Comparison of ENCODE assay signal across 28 cellular contexts in the genomic region with DNA sequence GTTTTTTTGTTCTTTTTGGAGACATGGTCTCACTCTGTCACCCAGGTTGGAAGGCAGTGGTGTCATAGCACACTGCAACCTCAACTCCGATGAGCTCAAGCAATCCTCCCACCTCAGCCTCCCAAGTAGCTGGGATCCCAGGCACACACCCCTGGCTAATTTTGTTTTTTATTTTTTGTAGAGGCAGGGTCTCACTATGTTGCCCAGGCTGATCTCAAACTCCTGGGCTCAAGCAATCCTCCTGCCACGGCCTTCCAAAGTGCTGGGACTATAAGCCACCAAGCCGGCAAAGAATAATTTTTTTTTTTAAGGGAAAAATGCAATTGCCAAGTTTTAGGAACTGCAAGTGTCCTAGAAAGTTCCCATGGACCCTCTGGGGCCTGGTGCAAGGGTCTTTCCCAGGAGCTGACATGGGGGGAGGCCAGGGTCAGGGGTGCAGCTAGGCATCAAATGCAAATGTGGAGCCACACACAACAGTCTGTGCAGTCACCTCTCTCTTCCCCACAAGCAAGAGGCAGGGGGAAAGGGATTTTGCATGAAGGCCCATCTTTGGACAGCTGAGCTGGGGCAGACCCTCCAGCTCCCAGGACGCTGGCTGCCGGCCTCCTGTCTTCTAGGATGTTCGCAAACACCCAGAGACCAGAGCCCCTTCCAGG. TPM values are rescaled to one million over a fixed set of nuclear protein-coding genes. Genes with fewer than 3 reads are reported as not detected.
A peak's percentile ranks its signal among the peaks of the same experiment; 100 is the strongest.
DNase-seq lines count a peak whose midpoint lies in the region; ATAC-seq and TF ChIP-seq lines count a peak whose summit lies in the region.
"Had no signal": no experiment of that assay in that cellular context is flagged by ENCODE, and none has a peak within 500 bp of the region (broad histone marks: within the 10 kb centered on the region; RNA-seq: fewer than 3 reads in every experiment).

No MANE protein-coding gene starts in this region.

- no peaks in the 10 kb centered on the region for H3K9me3 ChIP-seq in cardiac muscle cell (ENCODE audit: low read depth)
- H3K9me3 ChIP-seq: lower lobe of right lung had no signal

- intact Hi-C loops in cardiac septum (cut with DNase I): no loop called here

- ATAC-seq in HG03432 (IDR thresholded peaks at IDR 0.05; ENCODE audit: unreplicated experiment) (peak; percentile 24), GM21360 (IDR thresholded peaks at IDR 0.05; ENCODE audit: unreplicated experiment) (no peak)
- peak; percentile 17 for ATAC-seq in stimulated activated memory B cell treated with anti-CD40 and anti-IgM and Interleukin-4, amounts not matched to agents 10 μg/mL and 1 μg/mL and 100 μg/mL, for 72 hours
- ATAC-seq: activated CD8-positive, alpha-beta memory T cell treated with anti-CD3 and anti-CD28 coated beads, Interleukin-2, amount 10 ng/mL, durations not matched to agents 7 days and 5 days; activated naive CD4-positive, alpha-beta T cell treated with anti-CD3 and anti-CD28 coated beads, Interleukin-2, amount 50 U/mL, for 72 hours had no signal

- TF ChIP-seq CTCF in cardiac muscle cell (IDR thresholded peaks at IDR 0.05; ENCODE audit: low read depth, low read length) (no peak), glutamatergic neuron (IDR thresholded peaks at IDR 0.05; ENCODE audit: partially characterized antibody, unreplicated experiment) (no peak)

- DNase-seq in cardiac muscle cell (ENCODE audit: low read depth in 1 of 2, low spot score in 1 of 2) (no peak), cardiac septum (ENCODE audit: low spot score) (no peak), glutamatergic neuron (no peak)
- DNase-seq in activated naive CD4-positive, alpha-beta T cell (lab: John Stamatoyannopoulos, UW): no peak
- no peak for DNase-seq in activated CD8-positive, alpha-beta memory T cell treated with anti-CD3 and anti-CD28 coated beads for 24 hours
- DNase-seq: activated CD4-positive, alpha-beta T cell treated with anti-CD3 and anti-CD28 coated beads, Interleukin-2, amount 10 ng/mL, durations not matched to agents 7 days and 5 days; activated CD8-positive, alpha-beta memory T cell treated with anti-CD3 and anti-CD28 coated beads, Interleukin-2, amount 10 ng/mL, durations not matched to agents 7 days and 5 days; aorta; CD4-positive, alpha-beta memory T cell; GM23248; lower lobe of right lung; NCI-H187; NCI-H2227 treated with DMSO at 0.1 percent for 48 hours; NCI-H748 treated with DMSO at 0.1 percent for 48 hours had no signal

- H3K27ac Mint-ChIP-seq in glutamatergic neuron (ENCODE audit: unreplicated experiment): peak overlapping the region; percentile 22
- H3K27ac Mint-ChIP-seq in stimulated activated memory B cell treated with anti-CD40 and anti-IgM and Interleukin-4, amounts not matched to agents 10 μg/mL and 1 μg/mL and 100 μg/mL, for 72 hours: no peak overlapping the region
- H3K27ac Mint-ChIP-seq: activated CD4-positive, alpha-beta T cell treated with anti-CD3 and anti-CD28 coated beads, Interleukin-2, amount 10 ng/mL, durations not matched to agents 7 days and 5 days; activated CD8-positive, alpha-beta memory T cell treated with anti-CD3 and anti-CD28 coated beads, Interleukin-2, amount 10 ng/mL, durations not matched to agents 7 days and 5 days; activated naive CD4-positive, alpha-beta T cell treated with anti-CD3 and anti-CD28 coated beads, Interleukin-2, amount 50 U/mL, for 72 hours; activated T-helper 1 cell treated with anti-CD3 and anti-CD28 coated beads, Interleukin-12 subunit alpha, Interleukin-12 subunit beta, Interleukin-2, Interleukin-4 antibody, amounts not matched to agents 30 ng/mL and 10 ng/mL and 1 ng/mL, durations not matched to agents 14 hours and 24 hours and 36 hours; CD4-positive, alpha-beta memory T cell; type B pancreatic cell had no signal

- no peak overlapping the region for H3K4me3 Mint-ChIP-seq in glutamatergic neuron (ENCODE audit: unreplicated experiment)
- no peak overlapping the region for H3K4me3 Mint-ChIP-seq in stimulated activated memory B cell treated with anti-CD40 and anti-IgM and Interleukin-4, amounts not matched to agents 10 μg/mL and 1 μg/mL and 100 μg/mL, for 72 hours
- H3K4me3 Mint-ChIP-seq: activated CD4-positive, alpha-beta T cell treated with anti-CD3 and anti-CD28 coated beads, Interleukin-2, amount 10 ng/mL, durations not matched to agents 7 days and 5 days; activated CD8-positive, alpha-beta memory T cell treated with anti-CD3 and anti-CD28 coated beads, Interleukin-2, amount 10 ng/mL, durations not matched to agents 7 days and 5 days; activated T-helper 1 cell treated with anti-CD3 and anti-CD28 coated beads, Interleukin-12 subunit alpha, Interleukin-12 subunit beta, Interleukin-2, Interleukin-4 antibody, amounts not matched to agents 30 ng/mL and 10 ng/mL and 1 ng/mL, durations not matched to agents 14 hours and 24 hours and 36 hours; CD4-positive, alpha-beta memory T cell; central memory CD8-positive, alpha-beta T cell; type B pancreatic cell had no signal

- no peaks in the 10 kb centered on the region for H3K36me3 ChIP-seq in cardiac muscle cell
- H3K36me3 ChIP-seq: lower lobe of right lung had no signal

- no peak overlapping the region for H3K4me3 ChIP-seq in cardiac muscle cell
- H3K4me3 ChIP-seq: GM23248, lower lobe of right lung had no signal

- peak overlapping the region; percentile 51 for H3K27ac ChIP-seq in cardiac muscle cell
- H3K27ac ChIP-seq: 22Rv1, GM23248, lower lobe of right lung, VCaP had no signal

- H3K4me1 ChIP-seq in cardiac muscle cell (ENCODE audit: low read depth): peaks cover 14% of the 10 kb centered on the region

- H3K27me3 ChIP-seq in cardiac muscle cell: no peaks in the 10 kb centered on the region

- H3K9me3 Mint-ChIP-seq in glutamatergic neuron (ENCODE audit: unreplicated experiment): peaks cover 6% of the 10 kb centered on the region
- no peaks in the 10 kb centered on the region for H3K9me3 Mint-ChIP-seq in stimulated activated memory B cell treated with anti-CD40 and anti-IgM and Interleukin-4, amounts not matched to agents 10 μg/mL and 1 μg/mL and 100 μg/mL, for 72 hours
- H3K9me3 Mint-ChIP-seq: activated CD4-positive, alpha-beta T cell treated with anti-CD3 and anti-CD28 coated beads, Interleukin-2, amount 10 ng/mL, durations not matched to agents 7 days and 5 days; activated naive CD4-positive, alpha-beta T cell treated with anti-CD3 and anti-CD28 coated beads, Interleukin-2, amount 50 U/mL, for 72 hours; activated T-helper 1 cell treated with anti-CD3 and anti-CD28 coated beads, Interleukin-12 subunit alpha, Interleukin-12 subunit beta, Interleukin-2, Interleukin-4 antibody, amounts not matched to agents 30 ng/mL and 10 ng/mL and 1 ng/mL, durations not matched to agents 14 hours and 24 hours and 36 hours; CD4-positive, alpha-beta memory T cell; central memory CD8-positive, alpha-beta T cell; type B pancreatic cell had no signal

- H3K27me3 Mint-ChIP-seq in glutamatergic neuron (ENCODE audit: unreplicated experiment): peaks cover 1% of the 10 kb centered on the region
- H3K27me3 Mint-ChIP-seq in stimulated activated memory B cell treated with anti-CD40 and anti-IgM and Interleukin-4, amounts not matched to agents 10 μg/mL and 1 μg/mL and 100 μg/mL, for 72 hours: peaks cover 44% of the 10 kb centered on the region
- H3K27me3 Mint-ChIP-seq: type B pancreatic cell had no signal

- peaks cover 10% of the 10 kb centered on the region for H3K4me1 Mint-ChIP-seq in glutamatergic neuron (ENCODE audit: low read depth, unreplicated experiment)
- peaks cover 2% of the 10 kb centered on the region for H3K4me1 Mint-ChIP-seq in stimulated activated memory B cell treated with anti-CD40 and anti-IgM and Interleukin-4, amounts not matched to agents 10 μg/mL and 1 μg/mL and 100 μg/mL, for 72 hours
- H3K4me1 Mint-ChIP-seq: activated CD4-positive, alpha-beta T cell treated with anti-CD3 and anti-CD28 coated beads, Interleukin-2, amount 10 ng/mL, durations not matched to agents 7 days and 5 days; activated CD8-positive, alpha-beta memory T cell treated with anti-CD3 and anti-CD28 coated beads, Interleukin-2, amount 10 ng/mL, durations not matched to agents 7 days and 5 days had no signal

- no peaks in the 10 kb centered on the region for H3K36me3 Mint-ChIP-seq in glutamatergic neuron (ENCODE audit: unreplicated experiment)
- no peaks in the 10 kb centered on the region for H3K36me3 Mint-ChIP-seq in stimulated activated memory B cell treated with anti-CD40 and anti-IgM and Interleukin-4, amounts not matched to agents 10 μg/mL and 1 μg/mL and 100 μg/mL, for 72 hours
- H3K36me3 Mint-ChIP-seq: activated CD8-positive, alpha-beta memory T cell treated with anti-CD3 and anti-CD28 coated beads, Interleukin-2, amount 10 ng/mL, durations not matched to agents 7 days and 5 days; activated naive CD4-positive, alpha-beta T cell treated with anti-CD3 and anti-CD28 coated beads, Interleukin-2, amount 50 U/mL, for 72 hours; CD4-positive, alpha-beta memory T cell; type B pancreatic cell had no signal

RNA-seq across cellular contexts. Expression of gene BCAR1, which starts 20.1 kb away (rescaled TPM):
- 105 and 121 TPM in 2 replicates for total RNA-seq in cardiac muscle cell
- 83.7 and 106 TPM in 2 replicates for polyA plus RNA-seq in cardiac muscle cell
- 80.3 TPM for total RNA-seq in cardiac septum
- 212 TPM for total RNA-seq in glutamatergic neuron (ENCODE audit: unreplicated experiment)

RNA-seq across cellular contexts. Expression of gene CTRB1, which starts 52.8 kb away (rescaled TPM):
- total RNA-seq in cardiac muscle cell (not detected in 2 replicates), cardiac septum (not detected), glutamatergic neuron (ENCODE audit: unreplicated experiment) (not detected)
- 0.22 and 1.1 TPM in 2 replicates for polyA plus RNA-seq in cardiac muscle cell
- total RNA-seq: activated CD4-positive, alpha-beta T cell treated with anti-CD3 and anti-CD28 coated beads, Interleukin-2, amount 10 ng/mL, durations not matched to agents 7 days and 5 days; activated CD8-positive, alpha-beta memory T cell treated with anti-CD3 and anti-CD28 coated beads, Interleukin-2, amount 10 ng/mL, durations not matched to agents 7 days and 5 days; activated naive CD4-positive, alpha-beta T cell treated with anti-CD3 and anti-CD28 coated beads, Interleukin-2, amount 50 U/mL, for 72 hours; activated T-helper 1 cell treated with anti-CD3 and anti-CD28 coated beads, Interleukin-12 subunit alpha, Interleukin-12 subunit beta, Interleukin-2, Interleukin-4 antibody, amounts not matched to agents 30 ng/mL and 10 ng/mL and 1 ng/mL, durations not matched to agents 14 hours and 24 hours and 36 hours; CD4-positive, alpha-beta memory T cell; dermis microvascular lymphatic vessel endothelial cell; GM23248; kidney epithelial cell; lower lobe of right lung; OCI-LY7; pulmonary artery endothelial cell; skeletal muscle tissue had no signal
- polyA plus RNA-seq: CD4-positive, alpha-beta memory T cell; GM23248 had no signal
